In the genomic region with DNA sequence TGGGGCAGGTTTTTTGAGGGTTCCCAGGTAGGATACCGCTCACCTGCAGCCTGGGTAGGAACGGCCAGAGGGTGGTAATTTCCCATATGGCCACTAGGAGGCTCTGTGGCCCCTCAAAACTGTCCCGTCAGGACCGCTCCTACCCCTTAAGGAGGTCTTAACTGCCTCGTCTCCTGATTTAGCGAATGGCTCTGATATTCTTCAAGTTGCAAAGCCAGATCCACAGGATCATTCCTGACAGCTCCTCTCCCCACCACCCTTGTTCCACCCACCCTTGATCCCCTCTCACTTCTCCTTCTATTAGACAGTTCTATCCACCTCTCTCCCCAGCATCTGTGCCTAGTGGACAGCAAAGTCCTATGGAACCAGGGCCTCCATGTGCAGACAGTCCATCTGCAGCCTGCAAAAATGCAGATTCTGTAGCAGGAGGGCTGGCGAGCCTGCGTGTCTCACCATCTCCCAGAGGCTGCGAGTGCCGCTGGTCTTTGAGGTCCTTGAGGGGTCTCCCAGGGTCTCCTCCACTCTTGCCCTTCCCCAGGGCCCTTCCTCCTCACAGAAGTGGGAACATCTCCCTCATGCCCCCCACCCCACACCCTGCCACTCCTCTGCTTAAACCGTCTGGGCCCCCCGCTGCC, we compare ENCODE assay signal across 8 cellular contexts. TPM values are rescaled to one million over a fixed set of nuclear protein-coding genes. Genes with fewer than 3 reads are reported as not detected.
DNase-seq lines count a peak whose midpoint lies in the region; ATAC-seq and TF ChIP-seq lines count a peak whose summit lies in the region.

No MANE protein-coding gene starts in this region.

- H3K36me3 ChIP-seq in mesendoderm (ENCODE audit: control insufficient read depth, insufficient read depth, low read length): peaks cover 32% of the 10 kb centered on the region

- H3K27me3 ChIP-seq in mesendoderm (ENCODE audit: insufficient read depth, low read length, poor library complexity): no peaks in the 10 kb centered on the region

- H4K8ac ChIP-seq in mesendoderm (ENCODE audit: low read depth, low read length): no peak overlapping the region

- H3K4ac ChIP-seq in mesendoderm (ENCODE audit: low read depth, low read length): no peak overlapping the region

- no peak overlapping the region for H2BK15ac ChIP-seq in mesendoderm (replicated peaks; ENCODE audit: low read depth)

- H3K18ac ChIP-seq in mesendoderm (ENCODE audit: low read length): no peak overlapping the region

- no peak overlapping the region for H2AK5ac ChIP-seq in mesendoderm (ENCODE audit: low read length)

- H3K9me3 Mint-ChIP-seq in activated CD8-positive, alpha-beta T cell treated with anti-CD3 and anti-CD28 coated beads, Interleukin-2, amount 10 ng/mL, durations not matched to agents 7 days and 5 days (ENCODE audit: insufficient read depth): no peaks in the 10 kb centered on the region
- H3K9me3 Mint-ChIP-seq in endothelial cell (ENCODE audit: unreplicated experiment): no peaks in the 10 kb centered on the region

- CTCF ChIA-PET in HEK293T (lab: Yijun Ruan, JAX): interaction anchor here (1.0 to 1.2 kb wide), 2 partner anchors 32 to 433 kb away, joined by 3 read pairs; no protein-coding TSS in a partner anchor
- CTCF ChIA-PET in activated CD8-positive, alpha-beta T cell treated with anti-CD3 and anti-CD28 coated beads, Interleukin-2, amount 10 ng/mL, durations not matched to agents 7 days and 5 days (lab: Charles Lee): interaction anchor here (0.7 to 3.2 kb wide), 22 partner anchors 12 to 521 kb away, joined by 3 to 75 read pairs (median 4); a partner anchor contains a TSS

- no peak overlapping the region for H2BK120ac ChIP-seq in mesendoderm (ENCODE audit: low read depth, low read length)

- no peak overlapping the region for H4K5ac ChIP-seq in mesendoderm (ENCODE audit: low read length)

- no peak overlapping the region for H3K4me3 Mint-ChIP-seq in activated CD8-positive, alpha-beta T cell treated with anti-CD3 and anti-CD28 coated beads, Interleukin-2, amount 10 ng/mL, durations not matched to agents 7 days and 5 days
- H3K4me3 Mint-ChIP-seq in endothelial cell (ENCODE audit: unreplicated experiment): no peak overlapping the region

- H3K23ac ChIP-seq in mesendoderm (ENCODE audit: low read length): peak overlapping the region; percentile 68

- peaks cover 12% of the 10 kb centered on the region for H3K79me2 ChIP-seq in mesendoderm (ENCODE audit: control insufficient read depth, insufficient read depth, low read length)

- no CpG with 5 or more reads among the region's 12 CpGs for WGBS in mesendoderm (ENCODE audit: extremely low coverage, insufficient coverage, low lambda C conversion rate)

- H3K27ac Mint-ChIP-seq in activated CD8-positive, alpha-beta T cell treated with anti-CD3 and anti-CD28 coated beads, Interleukin-2, amount 10 ng/mL, durations not matched to agents 7 days and 5 days: no peak overlapping the region
- no peak overlapping the region for H3K27ac Mint-ChIP-seq in endothelial cell (ENCODE audit: unreplicated experiment)

- peaks cover 30% of the 10 kb centered on the region for H3K4me1 Mint-ChIP-seq in activated CD8-positive, alpha-beta T cell treated with anti-CD3 and anti-CD28 coated beads, Interleukin-2, amount 10 ng/mL, durations not matched to agents 7 days and 5 days (ENCODE audit: low read depth)
- H3K4me1 Mint-ChIP-seq in endothelial cell (ENCODE audit: unreplicated experiment): peaks cover 5% of the 10 kb centered on the region

- peak; percentile 22 for DNase-seq in GDM1 (lab: John Stamatoyannopoulos, UW)
- peak; percentile 82 for DNase-seq in HEK293T (ENCODE audit: extremely low spot score)
- peak; percentile 10 for DNase-seq in NCI-H345 (lab: John Stamatoyannopoulos, UW)
- peak; percentile 75 for DNase-seq in activated CD8-positive, alpha-beta T cell treated with anti-CD3 and anti-CD28 coated beads, Interleukin-2, amount 10 ng/mL, durations not matched to agents 7 days and 5 days
- peak; percentile 62 for DNase-seq in endothelial cell (ENCODE audit: low spot score)
- peak; percentile 80 for DNase-seq in mesendoderm
- DNase-seq in stimulated activated CD8-positive, alpha-beta memory T cell treated with anti-CD3 and anti-CD28 coated beads, Interleukin-4, amount 100 ng/mL, for 48 hours: peak; percentile 70
- no peak for DNase-seq in NCI-H526 treated with DMSO at 0.1 percent for 48 hours (lab: John Stamatoyannopoulos, UW)

- no peak overlapping the region for H3K4me3 ChIP-seq in mesendoderm (ENCODE audit: low read length)

- POLR2A ChIA-PET in HEK293T (lab: Yijun Ruan, JAX): no interaction called here
- POLR2A ChIA-PET in activated CD8-positive, alpha-beta T cell treated with anti-CD3 and anti-CD28 coated beads, Interleukin-2, amount 10 ng/mL, durations not matched to agents 7 days and 5 days (lab: Charles Lee): interaction anchor here (1.0 kb wide), 1 partner anchor 13 kb away, joined by 4 read pairs; no protein-coding TSS in a partner anchor

- peaks cover 4% of the 10 kb centered on the region for H3K27me3 Mint-ChIP-seq in activated CD8-positive, alpha-beta T cell treated with anti-CD3 and anti-CD28 coated beads, Interleukin-2, amount 10 ng/mL, durations not matched to agents 7 days and 5 days (ENCODE audit: low read depth)
- H3K27me3 Mint-ChIP-seq in endothelial cell (ENCODE audit: unreplicated experiment): peaks cover 16% of the 10 kb centered on the region

- no peaks in the 10 kb centered on the region for H3K4me1 ChIP-seq in mesendoderm (ENCODE audit: control insufficient read depth, low read depth, low read length)

- no peak overlapping the region for H3K27ac ChIP-seq in mesendoderm (ENCODE audit: low read depth, low read length)

- no peaks in the 10 kb centered on the region for H3K36me3 Mint-ChIP-seq in activated CD8-positive, alpha-beta T cell treated with anti-CD3 and anti-CD28 coated beads, Interleukin-2, amount 10 ng/mL, durations not matched to agents 7 days and 5 days (ENCODE audit: low read depth)
- peaks cover 43% of the 10 kb centered on the region for H3K36me3 Mint-ChIP-seq in endothelial cell (ENCODE audit: low read depth, unreplicated experiment)

- H2BK5ac ChIP-seq in mesendoderm (ENCODE audit: low read length): no peak overlapping the region

- ATAC-seq in activated CD8-positive, alpha-beta T cell treated with anti-CD3 and anti-CD28 coated beads, Interleukin-2, amount 10 ng/mL, durations not matched to agents 7 days and 5 days: peak; percentile 72

- H3K79me1 ChIP-seq in mesendoderm (ENCODE audit: low read length): peaks cover 20% of the 10 kb centered on the region

- no peak overlapping the region for H3K9ac ChIP-seq in mesendoderm (ENCODE audit: low read length)

- H3K4me2 ChIP-seq in mesendoderm (ENCODE audit: low read length): no peak overlapping the region

- no peak overlapping the region for H3K56ac ChIP-seq in mesendoderm (ENCODE audit: low read length)

- TF ChIP-seq CTCF in endothelial cell (IDR thresholded peaks at IDR 0.05; ENCODE audit: unreplicated experiment): peak; percentile 86

TF ChIP-seq in HEK293T, 16 proteins besides CTCF, POLR2A, EP300 and RAD21:
- TF ChIP-seq NFRKB (IDR thresholded peaks at IDR 0.05): no peak
- no peak for TF ChIP-seq SUZ12 (IDR thresholded peaks at IDR 0.05)
- TF ChIP-seq FOXM1 (IDR thresholded peaks at IDR 0.05; ENCODE audit: borderline replicate concordance): no peak
- no peak for TF ChIP-seq L3MBTL2 (conservative IDR thresholded peaks at IDR 0.05)
- no peak for TF ChIP-seq HDGF (IDR thresholded peaks at IDR 0.05; ENCODE audit: borderline replicate concordance)
- no peak for TF ChIP-seq CTBP1 (IDR thresholded peaks at IDR 0.05; ENCODE audit: borderline replicate concordance)
- no peak for TF ChIP-seq BHLHE40 (IDR thresholded peaks at IDR 0.05; ENCODE audit: borderline replicate concordance)
- TF ChIP-seq ZNF384 (IDR thresholded peaks at IDR 0.05): no peak
- no peak for TF ChIP-seq FOXA1 (IDR thresholded peaks at IDR 0.05)
- TF ChIP-seq TARDBP (IDR thresholded peaks at IDR 0.05): no peak
- no peak for TF ChIP-seq ARNT (IDR thresholded peaks at IDR 0.05)
- TF ChIP-seq ELF4 (IDR thresholded peaks at IDR 0.05): no peak
- TF ChIP-seq FOXK2 (IDR thresholded peaks at IDR 0.05): no peak
- no peak for TF ChIP-seq LEF1 (IDR thresholded peaks at IDR 0.05; ENCODE audit: borderline replicate concordance)
- no peak for TF ChIP-seq SP1 (IDR thresholded peaks at IDR 0.05)
- TF ChIP-seq, protein P1, sequence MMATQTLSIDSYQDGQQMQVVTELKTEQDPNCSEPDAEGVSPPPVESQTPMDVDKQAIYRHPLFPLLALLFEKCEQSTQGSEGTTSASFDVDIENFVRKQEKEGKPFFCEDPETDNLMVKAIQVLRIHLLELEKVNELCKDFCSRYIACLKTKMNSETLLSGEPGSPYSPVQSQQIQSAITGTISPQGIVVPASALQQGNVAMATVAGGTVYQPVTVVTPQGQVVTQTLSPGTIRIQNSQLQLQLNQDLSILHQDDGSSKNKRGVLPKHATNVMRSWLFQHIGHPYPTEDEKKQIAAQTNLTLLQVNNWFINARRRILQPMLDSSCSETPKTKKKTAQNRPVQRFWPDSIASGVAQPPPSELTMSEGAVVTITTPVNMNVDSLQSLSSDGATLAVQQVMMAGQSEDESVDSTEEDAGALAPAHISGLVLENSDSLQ (IDR thresholded peaks at IDR 0.05): no peak
TF ChIP-seq in HEK293T: peak in this region for 0.

RNA-seq across cellular contexts. Expression of a gene that starts 34.3 kb away (rescaled TPM):
- 10 to 100 TPM; 10.2 to 11.7 TPM for total RNA-seq in activated CD8-positive, alpha-beta T cell treated with anti-CD3 and anti-CD28 coated beads, Interleukin-2, amount 10 ng/mL, durations not matched to agents 7 days and 5 days
- total RNA-seq in endothelial cell (ENCODE audit: unreplicated experiment): not detected
- not detected for polyA plus RNA-seq in mesendoderm (2013, experiment 1 of 2)
- polyA plus RNA-seq in mesendoderm (2013, experiment 2 of 2): not detected

RNA-seq across cellular contexts. Expression of a gene that starts 55.3 kb away (rescaled TPM):
- total RNA-seq in activated CD8-positive, alpha-beta T cell treated with anti-CD3 and anti-CD28 coated beads, Interleukin-2, amount 10 ng/mL, durations not matched to agents 7 days and 5 days: under 1 TPM in 1 of 2 experiments, not detected in 1; 0.37 TPM
- total RNA-seq in endothelial cell (ENCODE audit: unreplicated experiment): 61.3 TPM
- polyA plus RNA-seq in mesendoderm (2013, experiment 1 of 2): 52.6 TPM
- 52.5 TPM for polyA plus RNA-seq in mesendoderm (2013, experiment 2 of 2)

Comparison
In these comparisons a context has a peak if more than half of its experiments do, and no peak if none do; other contexts are left out.
1. RNA of a gene that starts 34.3 kb away (total RNA-seq): 10.2 to 11.7 TPM in activated CD8-positive, alpha-beta T cell treated with anti-CD3 and anti-CD28 coated beads, Interleukin-2, amount 10 ng/mL, durations not matched to agents 7 days and 5 days; not detected in endothelial cell (single experiment); every median in the first group is over 10 times any median in the second.
2. RNA of a gene that starts 55.3 kb away (total RNA-seq): 61.3 TPM in endothelial cell (single experiment); 0.37 TPM in activated CD8-positive, alpha-beta T cell treated with anti-CD3 and anti-CD28 coated beads, Interleukin-2, amount 10 ng/mL, durations not matched to agents 7 days and 5 days; every median in the first group is over 10 times any median in the second.